ENCODE assay signal across 17 cellular contexts in genomic region chr1:88729297-88729696, GRCh38. TPM values are rescaled to one million over a fixed set of nuclear protein-coding genes. Genes with fewer than 3 reads are reported as not detected.
A peak's percentile ranks its signal among the peaks of the same experiment; 100 is the strongest.
DNase-seq lines count a peak whose midpoint lies in the region; ATAC-seq, FAIRE-seq and TF ChIP-seq lines count a peak whose summit lies in the region.
"Had no signal": no experiment of that assay in that cellular context is flagged by ENCODE, and none has a peak within 500 bp of the region (broad histone marks: within the 10 kb centered on the region; RNA-seq: fewer than 3 reads in every experiment).

No MANE protein-coding gene starts in this region.

- no peak overlapping the region for H2AFZ ChIP-seq in trophoblast cell (ENCODE audit: insufficient read depth, low read length, poor library complexity)

- H3K36me3 ChIP-seq in trophoblast cell (ENCODE audit: control insufficient read depth in 1 of 2, insufficient read depth in 2 of 2, low read length in 2 of 2): no peaks in the 10 kb centered on the region
- peaks cover 3% of the 10 kb centered on the region for H3K36me3 ChIP-seq in CD8-positive, alpha-beta T cell (ENCODE audit: insufficient read depth, low read length)

- H3K9ac ChIP-seq in trophoblast cell (ENCODE audit: low read length): peak overlapping the region; percentile 33
- H3K9ac ChIP-seq: BLaER1 had no signal

- no peak overlapping the region for H3K4me2 ChIP-seq in trophoblast cell (ENCODE audit: low read length)
- H3K4me2 ChIP-seq: BLaER1 had no signal

- peaks cover 19% of the 10 kb centered on the region for H3K4me1 Mint-ChIP-seq in WTC11
- peaks cover 63% of the 10 kb centered on the region for H3K4me1 Mint-ChIP-seq in CD8-positive, alpha-beta T cell (ENCODE audit: low read depth)

- H3K9me3 Mint-ChIP-seq in WTC11: peaks cover 6% of the 10 kb centered on the region
- H3K9me3 Mint-ChIP-seq in CD8-positive, alpha-beta T cell: peaks cover 5% of the 10 kb centered on the region

- peak overlapping the region; percentile 60 for H3K27ac Mint-ChIP-seq in WTC11
- no peak overlapping the region for H3K27ac Mint-ChIP-seq in CD8-positive, alpha-beta T cell
- H3K27ac Mint-ChIP-seq: IgD-negative memory B cell had no signal

- H3K4me3 ChIP-seq in trophoblast cell (ENCODE audit: low read depth, low read length): no peak overlapping the region
- no peak overlapping the region for H3K4me3 ChIP-seq in CD8-positive, alpha-beta T cell (ENCODE audit: low read depth, low read length)
- H3K4me3 ChIP-seq: BLaER1, GM12878 had no signal

- DNase-seq in H54 (ENCODE audit: insufficient read length, low spot score): no peak
- no peak for DNase-seq in WTC11 (ENCODE audit: low spot score)
- peak; percentile 48 for DNase-seq in myocyte (ENCODE audit: low read depth)
- DNase-seq in trophoblast cell: no peak
- no peak for DNase-seq in kidney glomerular epithelial cell (lab: John Stamatoyannopoulos, UW)
- no peak for DNase-seq in CD8-positive, alpha-beta T cell
- DNase-seq in NCI-H2171 (lab: John Stamatoyannopoulos, UW): no peak
- DNase-seq: 8988T; AML-193; CD4-positive, CD25-positive, alpha-beta regulatory T cell; DMS79; H7 had no signal

- intact Hi-C loops in CD8-positive, alpha-beta T cell (cut with DNase I, micrococcal nuclease): no loop called here

- H2BK12ac ChIP-seq in trophoblast cell (ENCODE audit: low read length): no peak overlapping the region

- H2AK5ac ChIP-seq in trophoblast cell (ENCODE audit: low read length): no peak overlapping the region

- no peak overlapping the region for H3K18ac ChIP-seq in trophoblast cell (ENCODE audit: low read length)

- CTCF ChIA-PET in WTC11 (lab: Charles Lee): no interaction called here
- CTCF ChIA-PET in CD8-positive, alpha-beta T cell (lab: Charles Lee): no interaction called here

- H3K27ac ChIP-seq in trophoblast cell (ENCODE audit: low read depth, low read length): no peak overlapping the region
- H3K27ac ChIP-seq in CD8-positive, alpha-beta T cell (ENCODE audit: low read depth, low read length): no peak overlapping the region
- H3K27ac ChIP-seq: BLaER1 had no signal

- H4K12ac ChIP-seq in trophoblast cell (ENCODE audit: low read depth, low read length): no peak overlapping the region

- no peak overlapping the region for H3K4me3 Mint-ChIP-seq in WTC11
- no peak overlapping the region for H3K4me3 Mint-ChIP-seq in CD8-positive, alpha-beta T cell

- H3K79me2 ChIP-seq in trophoblast cell (ENCODE audit: control insufficient read depth, insufficient read depth, low read length, poor library complexity): no peaks in the 10 kb centered on the region

- WGBS in trophoblast cell (ENCODE audit: extremely low coverage, insufficient coverage, insufficient read length): no CpG with 5 or more reads among the region's 2 CpGs

- TF ChIP-seq POLR2A in H54 (IDR thresholded peaks at IDR 0.05; ENCODE audit: low read depth, low read length): no peak

- no peaks in the 10 kb centered on the region for H3K27me3 ChIP-seq in trophoblast cell (ENCODE audit: insufficient read depth, low read length)
- H3K27me3 ChIP-seq in CD8-positive, alpha-beta T cell (ENCODE audit: insufficient read depth, low read length): no peaks in the 10 kb centered on the region
- H3K27me3 ChIP-seq: BLaER1 had no signal

- peak; percentile 60 for FAIRE-seq in H54 (lab: Jason Lieb, UNC)
- FAIRE-seq: GM12878, GM18507 had no signal

- peak overlapping the region; percentile 27 for H3K4ac ChIP-seq in trophoblast cell (ENCODE audit: low read depth, low read length)

- H3K36me3 Mint-ChIP-seq in WTC11: peaks cover 11% of the 10 kb centered on the region
- peaks cover 45% of the 10 kb centered on the region for H3K36me3 Mint-ChIP-seq in CD8-positive, alpha-beta T cell

- no peak for TF ChIP-seq CTCF in WTC11 (IDR thresholded peaks at IDR 0.05)
- TF ChIP-seq CTCF in CD8-positive, alpha-beta T cell (IDR thresholded peaks at IDR 0.05): no peak

- H3K14ac ChIP-seq in trophoblast cell (ENCODE audit: low read length): no peak overlapping the region

- no peaks in the 10 kb centered on the region for H3K79me1 ChIP-seq in trophoblast cell (ENCODE audit: low read length)

- H4K91ac ChIP-seq in trophoblast cell (ENCODE audit: low read depth, low read length): no peak overlapping the region

- no peak overlapping the region for H3K23ac ChIP-seq in trophoblast cell (ENCODE audit: low read length)

- no peak overlapping the region for H4K8ac ChIP-seq in trophoblast cell (ENCODE audit: low read depth, low read length)

- no peaks in the 10 kb centered on the region for H3K27me3 Mint-ChIP-seq in WTC11 (ENCODE audit: low read depth)
- no peaks in the 10 kb centered on the region for H3K27me3 Mint-ChIP-seq in CD8-positive, alpha-beta T cell (ENCODE audit: low read depth)
- H3K27me3 Mint-ChIP-seq: CD4-positive, CD25-positive, alpha-beta regulatory T cell; IgD-negative memory B cell had no signal

- no peak overlapping the region for H2BK5ac ChIP-seq in trophoblast cell (ENCODE audit: low read depth, low read length, poor library complexity)

- POLR2A ChIA-PET in WTC11 (lab: Charles Lee): no interaction called here
- POLR2A ChIA-PET in CD8-positive, alpha-beta T cell (lab: Charles Lee): no interaction called here

- no peaks in the 10 kb centered on the region for H3K9me3 ChIP-seq in trophoblast cell (ENCODE audit: insufficient read depth, low read depth, low read length)
- H3K9me3 ChIP-seq in CD8-positive, alpha-beta T cell (ENCODE audit: low read length): no peaks in the 10 kb centered on the region

- no peak for ATAC-seq in WTC11
- ATAC-seq in GM21528 (IDR thresholded peaks at IDR 0.05; ENCODE audit: low FRiP score, unreplicated experiment): no peak
- ATAC-seq in CD8-positive, alpha-beta T cell: no peak
- ATAC-seq: GM12878 had no signal

- no peak overlapping the region for H2BK120ac ChIP-seq in trophoblast cell (ENCODE audit: insufficient read depth, low read length, poor library complexity)

- H3K4me1 ChIP-seq in trophoblast cell (ENCODE audit: control insufficient read depth in 1 of 2, insufficient read depth in 2 of 2, low read length in 2 of 2): no peaks in the 10 kb centered on the region
- H3K4me1 ChIP-seq in CD8-positive, alpha-beta T cell (ENCODE audit: insufficient read depth, low read length): peaks cover 6% of the 10 kb centered on the region
- H3K4me1 ChIP-seq: BLaER1 had no signal

TF ChIP-seq in WTC11, 78 proteins besides CTCF, POLR2A, EP300 and RAD21:
- TF ChIP-seq ERG (CRISPR knock-in tag; IDR thresholded peaks at IDR 0.05): no peak
- no peak for TF ChIP-seq SMAD4 (CRISPR knock-in tag; IDR thresholded peaks at IDR 0.05)
- TF ChIP-seq ZNF138 (CRISPR knock-in tag; conservative IDR thresholded peaks at IDR 0.05): no peak
- no peak for TF ChIP-seq ZNF416 (CRISPR knock-in tag; IDR thresholded peaks at IDR 0.05)
- no peak for TF ChIP-seq ETV6 (CRISPR knock-in tag; IDR thresholded peaks at IDR 0.05)
- TF ChIP-seq GRHL2 (CRISPR knock-in tag; IDR thresholded peaks at IDR 0.05; ENCODE audit: insufficient replicate concordance, severe bottlenecking): no peak

RNA-seq across cellular contexts. Expression of gene PKN2, which starts 45.2 kb away (rescaled TPM):
- 30.8 to 32.6 TPM (median 32.2 TPM) in 3 replicates for total RNA-seq in WTC11 (2021)
- 22.6 and 23.9 TPM in 2 replicates for total RNA-seq in myocyte
- 7.1 TPM for polyA plus RNA-seq in myocyte (2012)
- 23.8 and 24.5 TPM in 2 replicates for polyA plus RNA-seq in trophoblast cell (2013)
- total RNA-seq in CD8-positive, alpha-beta T cell: 10 to 100 TPM; 42.3 to 43.7 TPM
